11 cellular contexts compared by ENCODE assay signal in the genomic region with DNA sequence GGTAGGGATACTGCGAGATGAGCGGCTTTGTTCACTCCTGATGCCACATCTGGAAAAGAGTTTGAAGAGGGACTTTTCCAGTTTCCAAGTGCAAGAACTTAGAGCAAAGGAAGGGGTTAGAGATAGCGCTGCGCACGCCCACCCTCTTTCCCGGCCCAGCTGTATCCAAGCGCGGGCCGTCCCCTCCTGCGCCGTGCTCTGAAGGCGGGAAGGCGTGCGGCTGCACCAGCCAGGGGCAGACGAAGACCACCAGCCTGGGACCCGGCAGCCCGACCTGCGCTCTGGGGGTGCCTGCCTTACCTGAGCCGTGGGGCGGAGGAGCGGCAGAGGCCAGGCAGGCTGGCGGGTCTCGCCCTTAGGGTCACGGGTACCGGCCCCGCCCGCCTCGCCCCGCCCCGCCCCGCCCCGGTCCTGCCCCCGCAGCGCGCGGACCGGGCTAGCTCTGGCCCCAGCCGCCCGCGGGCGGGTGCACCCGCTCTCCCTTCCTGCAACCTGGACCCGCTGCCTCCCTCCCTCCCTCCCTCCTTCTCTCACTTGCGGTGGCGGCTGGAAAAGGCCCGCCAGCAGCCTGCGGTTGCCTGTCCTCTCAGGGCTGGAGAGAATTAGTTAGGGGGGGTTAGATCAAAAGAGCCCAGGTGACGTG. TPM values are rescaled to one million over a fixed set of nuclear protein-coding genes. Genes with fewer than 3 reads are reported as not detected.
A peak's percentile ranks its signal among the peaks of the same experiment; 100 is the strongest.
DNase-seq lines count a peak whose midpoint lies in the region; TF ChIP-seq lines count a peak whose summit lies in the region.
"Had no signal": no experiment of that assay in that cellular context is flagged by ENCODE, and none has a peak within 500 bp of the region (broad histone marks: within the 10 kb centered on the region; RNA-seq: fewer than 3 reads in every experiment).

A gene (minus strand): TSS at position 331 of the 643 bp plus-strand sequence. CDS start 26,514 bp downstream, outside the sequence.

- peaks cover 2% of the 10 kb centered on the region for H3K4me1 Mint-ChIP-seq in activated naive CD8-positive, alpha-beta T cell treated with anti-CD3 and anti-CD28 coated beads for 36 hours
- no peaks in the 10 kb centered on the region for H3K4me1 Mint-ChIP-seq in immature natural killer cell
- H3K4me1 Mint-ChIP-seq in CD4-positive, alpha-beta memory T cell: peaks cover 0 to 2% (median 0%) of the 10 kb centered on the region in 4 donors

- H3K27ac ChIP-seq in smooth muscle cell (ENCODE audit: low read depth): no peak within 1 kb of the TSS
- H3K27ac ChIP-seq in CD4-positive, alpha-beta memory T cell (ENCODE audit: low read depth, low read length): no peak within 1 kb of the TSS

- H3K27me3 Mint-ChIP-seq in activated naive CD8-positive, alpha-beta T cell treated with anti-CD3 and anti-CD28 coated beads for 36 hours: peaks cover 46% of the 10 kb centered on the region
- H3K27me3 Mint-ChIP-seq in immature natural killer cell (ENCODE audit: low read depth in 3 of 3): peaks cover 3 to 13% (median 7%) of the 10 kb centered on the region in 3 donors
- H3K27me3 Mint-ChIP-seq in CD4-positive, alpha-beta memory T cell: peaks cover 15 to 16% of the 10 kb centered on the region in 2 donors

- H3K9ac ChIP-seq in smooth muscle cell (ENCODE audit: low read depth): no peak within 1 kb of the TSS

- H3K9me3 Mint-ChIP-seq in activated naive CD8-positive, alpha-beta T cell treated with anti-CD3 and anti-CD28 coated beads for 36 hours: no peaks in the 10 kb centered on the region
- H3K9me3 Mint-ChIP-seq in immature natural killer cell: peaks cover 0 to 17% (median 7%) of the 10 kb centered on the region in 6 donors
- peaks cover 0 to 14% (median 5%) of the 10 kb centered on the region in 8 donors for H3K9me3 Mint-ChIP-seq in CD4-positive, alpha-beta memory T cell

- DNase-seq in HK-2 (ENCODE audit: unreplicated experiment): peak; percentile 3
- peak; percentile 1 for DNase-seq in activated naive CD8-positive, alpha-beta T cell treated with anti-CD3 and anti-CD28 coated beads for 36 hours
- no peak for DNase-seq in immature natural killer cell
- no peak for DNase-seq in smooth muscle cell (lab: John Stamatoyannopoulos, UW; ENCODE audit: unreplicated experiment)
- no peak for DNase-seq in CD4-positive, alpha-beta memory T cell
- DNase-seq in GM13977 (ENCODE audit: low spot score): no peak
- DNase-seq in superior temporal gyrus (ENCODE audit: extremely low spot score): no peak
- no peak for DNase-seq in mesenteric fat pad (ENCODE audit: low spot score)
- DNase-seq: activated T-cell treated with anti-CD3 and anti-CD28 coated beads for 4 hours, GF-D8, midbrain had no signal

- H3K27ac Mint-ChIP-seq in activated naive CD8-positive, alpha-beta T cell treated with anti-CD3 and anti-CD28 coated beads for 36 hours: no peak within 1 kb of the TSS
- H3K27ac Mint-ChIP-seq in immature natural killer cell: no peak within 1 kb of the TSS
- H3K27ac Mint-ChIP-seq in CD4-positive, alpha-beta memory T cell: no peak within 1 kb of the TSS

- POLR2A ChIA-PET in CD4-positive, alpha-beta memory T cell (lab: Charles Lee; ENCODE audit: partially characterized antibody): no interaction called here

- CTCF ChIA-PET in CD4-positive, alpha-beta memory T cell (lab: Charles Lee; ENCODE audit: partially characterized antibody): no interaction called here

- H3K4me3 Mint-ChIP-seq in activated naive CD8-positive, alpha-beta T cell treated with anti-CD3 and anti-CD28 coated beads for 36 hours: no peak within 1 kb of the TSS
- peak within 1 kb of the TSS in 3 of 5 donors; percentile 22 to 52 (median 33) for H3K4me3 Mint-ChIP-seq in immature natural killer cell
- no peak within 1 kb of the TSS for H3K4me3 Mint-ChIP-seq in CD4-positive, alpha-beta memory T cell

- H3K36me3 ChIP-seq in smooth muscle cell (ENCODE audit: low read depth): no peaks in the 10 kb centered on the region
- no peaks in the 10 kb centered on the region for H3K36me3 ChIP-seq in CD4-positive, alpha-beta memory T cell (ENCODE audit: insufficient read depth, low read length)

- H3K4me3 ChIP-seq in smooth muscle cell: peak within 1 kb of the TSS; percentile 52
- H3K4me3 ChIP-seq in CD4-positive, alpha-beta memory T cell (ENCODE audit: low read length in 2 of 2): no peak within 1 kb of the TSS

- 4% methylated on average over 34 of the region's 48 CpGs for WGBS in smooth muscle cell (ENCODE audit: low lambda C conversion rate)

- in situ Hi-C loops in GM13977 (cut with MboI; ENCODE audit: low pct_unique_long_range_greater_than_20kb, low sequenced_read_pairs, unreplicated experiment): no loop called here

- H3K9me3 ChIP-seq in smooth muscle cell (replicated peaks; ENCODE audit: low read depth): no peaks in the 10 kb centered on the region
- H3K9me3 ChIP-seq in CD4-positive, alpha-beta memory T cell (ENCODE audit: control insufficient read depth in 1 of 2, low read length in 2 of 2): no peaks in the 10 kb centered on the region

- no peaks in the 10 kb centered on the region for H3K36me3 Mint-ChIP-seq in activated naive CD8-positive, alpha-beta T cell treated with anti-CD3 and anti-CD28 coated beads for 36 hours
- H3K36me3 Mint-ChIP-seq in immature natural killer cell: peaks cover 0 to 5% (median 3%) of the 10 kb centered on the region in 3 donors
- H3K36me3 Mint-ChIP-seq in CD4-positive, alpha-beta memory T cell: no peaks in the 10 kb centered on the region

- H4K20me1 ChIP-seq in smooth muscle cell (ENCODE audit: low read depth): no peaks in the 10 kb centered on the region

- peak within 1 kb of the TSS; percentile 88 for H3K4me2 ChIP-seq in smooth muscle cell

- intact Hi-C loops in CD4-positive, alpha-beta memory T cell (cut with micrococcal nuclease): no loop called here

- H3K79me2 ChIP-seq in smooth muscle cell (ENCODE audit: low read depth): no peaks in the 10 kb centered on the region

- peak within 1 kb of the TSS; percentile 69 for H2AFZ ChIP-seq in smooth muscle cell (ENCODE audit: low read depth)

- H3K4me1 ChIP-seq in smooth muscle cell (ENCODE audit: low read depth): no peaks in the 10 kb centered on the region
- no peaks in the 10 kb centered on the region for H3K4me1 ChIP-seq in CD4-positive, alpha-beta memory T cell (ENCODE audit: insufficient read depth, low read length)

- TF ChIP-seq CTCF in smooth muscle cell (IDR thresholded peaks at IDR 0.05; ENCODE audit: borderline replicate concordance, insufficient read depth, poor library complexity, severe bottlenecking) (no peak), GM13977 (IDR thresholded peaks at IDR 0.05; ENCODE audit: extremely low read depth, insufficient read depth, missing control alignments) (no peak)

- no peaks in the 10 kb centered on the region for H3F3A ChIP-seq in smooth muscle cell (ENCODE audit: low read depth)

- peaks cover 65% of the 10 kb centered on the region for H3K27me3 ChIP-seq in smooth muscle cell (ENCODE audit: low read depth)
- H3K27me3 ChIP-seq in CD4-positive, alpha-beta memory T cell (ENCODE audit: insufficient read depth, low read length): no peaks in the 10 kb centered on the region

RNA-seq across cellular contexts. Expression of the gene that starts here (rescaled TPM):
- not detected for total RNA-seq in activated naive CD8-positive, alpha-beta T cell treated with anti-CD3 and anti-CD28 coated beads for 36 hours
- polyA plus RNA-seq in immature natural killer cell (under 1 TPM in 1 of 3 donors, not detected in 2; 0.11 TPM), smooth muscle cell (1.3 and 2.3 TPM in 2 replicates)
- total RNA-seq in smooth muscle cell (2.7 and 3.3 TPM in 2 replicates), mesenteric fat pad (not detected)
- not detected for total RNA-seq in CD4-positive, alpha-beta memory T cell
- polyA plus RNA-seq in CD4-positive, alpha-beta memory T cell: not detected

Comparison
In these comparisons a context has a peak if more than half of its experiments do, and no peak if none do; other contexts are left out.
1. Peak in DNase-seq in activated naive CD8-positive, alpha-beta T cell treated with anti-CD3 and anti-CD28 coated beads for 36 hours; RNA of the gene not detected or under 1 TPM.
2. H3K4me3 Mint-ChIP-seq: peak in immature natural killer cell (3 of 5); none in activated naive CD8-positive, alpha-beta T cell treated with anti-CD3 and anti-CD28 coated beads for 36 hours (single experiment) and CD4-positive, alpha-beta memory T cell (0 of 8).